Comparison of ENCODE assay signal across 9 cellular contexts in genomic region chr18:79508565-79509535, GRCh38.
DNase-seq lines count a peak whose midpoint lies in the region; ATAC-seq and TF ChIP-seq lines count a peak whose summit lies in the region.
"Had no signal": no experiment of that assay in that cellular context is flagged by ENCODE, and none has a peak within 500 bp of the region (broad histone marks: within the 10 kb centered on the region; RNA-seq: fewer than 3 reads in every experiment).

No MANE protein-coding gene starts in this region.

- H3K36me3 Mint-ChIP-seq in activated naive CD4-positive, alpha-beta T cell treated with anti-CD3 and anti-CD28 coated beads, Interleukin-2, amount 10 ng/mL, durations not matched to agents 7 days and 5 days = peaks cover 19% of the 10 kb centered on the region
- peaks cover 0 to 13% (median 8%) of the 10 kb centered on the region in 3 donors for H3K36me3 Mint-ChIP-seq in immature natural killer cell

- no peak for ATAC-seq in GM18870 (IDR thresholded peaks at IDR 0.05; ENCODE audit: unreplicated experiment)

- in situ Hi-C loops in KBM-7 (cut with MboI; ENCODE audit: low pct_unique_long_range_greater_than_20kb, low sequenced_read_pairs) = no loop called here
- in situ Hi-C loops in transverse colon (cut with MboI; ENCODE audit: low pct_ligation_motif_present in 1 of 4, low pct_unique_long_range_greater_than_20kb in 1 of 4, low sequenced_read_pairs in 3 of 4) = loop anchor here in 1 of 4 donors (25.0 kb wide), 1 partner anchor 122 kb away; the partner anchor contains the start of gene NFATC1
- in situ Hi-C loops in HAP-1 (cut with MboI; ENCODE audit: low sequenced_read_pairs) = no loop called here

- no peak overlapping the region for H3K27ac Mint-ChIP-seq in activated naive CD4-positive, alpha-beta T cell treated with anti-CD3 and anti-CD28 coated beads, Interleukin-2, amount 10 ng/mL, durations not matched to agents 7 days and 5 days
- peak overlapping the region in 5 of 6 donors; percentile 14 to 87 (median 69) for H3K27ac Mint-ChIP-seq in immature natural killer cell

- intact Hi-C loops in transverse colon (cut with DNase I; ENCODE audit: low total_unique reads) = loop anchor here (5.0 kb wide), 1 partner anchor 112 kb away; the partner anchor contains the start of gene NFATC1

- TF ChIP-seq POLR2A in transverse colon (IDR thresholded peaks at IDR 0.05) = no peak

- peaks cover 41% of the 10 kb centered on the region for H3K4me1 Mint-ChIP-seq in activated naive CD4-positive, alpha-beta T cell treated with anti-CD3 and anti-CD28 coated beads, Interleukin-2, amount 10 ng/mL, durations not matched to agents 7 days and 5 days
- H3K4me1 Mint-ChIP-seq in immature natural killer cell = peaks cover 48% of the 10 kb centered on the region in 2 donors

- CTCF ChIA-PET in activated naive CD4-positive, alpha-beta T cell treated with anti-CD3 and anti-CD28 coated beads, Interleukin-2, amount 10 ng/mL, durations not matched to agents 7 days and 5 days (lab: Charles Lee) = interaction anchor here (0.7 to 2.8 kb wide), 3 partner anchors 8 to 128 kb away, joined by 3 to 12 read pairs (median 10); no protein-coding TSS in a partner anchor

- H3K36me3 ChIP-seq in transverse colon = no peaks in the 10 kb centered on the region
- no peaks in the 10 kb centered on the region for H3K36me3 ChIP-seq in HAP-1 (replicated peaks)
- H3K36me3 ChIP-seq: cardiac muscle cell had no signal

- WGBS in transverse colon (ENCODE audit: low coverage in 1 of 2), 2 donors = 59 to 68% methylated on average over 10 to 40 of the region's 40 CpGs

- no peak for TF ChIP-seq EP300 in transverse colon (IDR thresholded peaks at IDR 0.05; ENCODE audit: low read depth)

- H3K9me3 Mint-ChIP-seq in activated naive CD4-positive, alpha-beta T cell treated with anti-CD3 and anti-CD28 coated beads, Interleukin-2, amount 10 ng/mL, durations not matched to agents 7 days and 5 days = no peaks in the 10 kb centered on the region
- H3K9me3 Mint-ChIP-seq in immature natural killer cell = no peaks in the 10 kb centered on the region

- H3K9me3 ChIP-seq in transverse colon (no peaks in the 10 kb centered on the region), HAP-1 (no peaks in the 10 kb centered on the region)

- H3K4me3 ChIP-seq in transverse colon = no peak overlapping the region
- no peak overlapping the region for H3K4me3 ChIP-seq in HAP-1
- H3K4me3 ChIP-seq: cardiac muscle cell had no signal

- H3K4me1 ChIP-seq in transverse colon (peaks cover 14 to 34% (median 22%) of the 10 kb centered on the region in 4 donors), HAP-1 (no peaks in the 10 kb centered on the region)

- DNase-seq in activated naive CD4-positive, alpha-beta T cell treated with anti-CD3 and anti-CD28 coated beads, Interleukin-2, amount 10 ng/mL, durations not matched to agents 7 days and 5 days = peak; percentile 16
- no peak for DNase-seq in activated naive CD4-positive, alpha-beta T cell (lab: John Stamatoyannopoulos, UW)
- DNase-seq in KBM-7 (peak; percentile 53), immature natural killer cell (no peak), transverse colon (peak; percentile 51), RKO (ENCODE audit: low spot score) (no peak), HAP-1 (ENCODE audit: low spot score in 2 of 2) (no peak)

- peak overlapping the region; percentile 7 for H3K4me3 Mint-ChIP-seq in activated naive CD4-positive, alpha-beta T cell treated with anti-CD3 and anti-CD28 coated beads, Interleukin-2, amount 10 ng/mL, durations not matched to agents 7 days and 5 days
- H3K4me3 Mint-ChIP-seq in immature natural killer cell = peak overlapping the region; percentile 67 to 82 (median 72)

- no peak for TF ChIP-seq CTCF in transverse colon (IDR thresholded peaks at IDR 0.05)

- H3K27me3 Mint-ChIP-seq in activated naive CD4-positive, alpha-beta T cell treated with anti-CD3 and anti-CD28 coated beads, Interleukin-2, amount 10 ng/mL, durations not matched to agents 7 days and 5 days = no peaks in the 10 kb centered on the region
- peaks cover 0 to 10% (median 2%) of the 10 kb centered on the region in 3 donors for H3K27me3 Mint-ChIP-seq in immature natural killer cell (ENCODE audit: low read depth in 3 of 3)

- peak overlapping the region; percentile 79 to 87 (median 84) for H3K27ac ChIP-seq in transverse colon
- H3K27ac ChIP-seq: cardiac muscle cell had no signal

- H3K27me3 ChIP-seq in transverse colon (peaks cover 13% of the 10 kb centered on the region), HAP-1 (ENCODE audit: low read depth) (no peaks in the 10 kb centered on the region)
- H3K27me3 ChIP-seq: cardiac muscle cell had no signal

Comparison
In these comparisons a context has a peak if more than half of its experiments do, and no peak if none do; other contexts are left out.
1. DNase-seq: peak in activated naive CD4-positive, alpha-beta T cell treated with anti-CD3 and anti-CD28 coated beads, Interleukin-2, amount 10 ng/mL, durations not matched to agents 7 days and 5 days (single experiment), KBM-7 (single experiment) and transverse colon (single experiment); none in activated naive CD4-positive, alpha-beta T cell (0 of 4), immature natural killer cell (0 of 3), RKO (single experiment) and HAP-1 (0 of 2).